In the genomic region with DNA sequence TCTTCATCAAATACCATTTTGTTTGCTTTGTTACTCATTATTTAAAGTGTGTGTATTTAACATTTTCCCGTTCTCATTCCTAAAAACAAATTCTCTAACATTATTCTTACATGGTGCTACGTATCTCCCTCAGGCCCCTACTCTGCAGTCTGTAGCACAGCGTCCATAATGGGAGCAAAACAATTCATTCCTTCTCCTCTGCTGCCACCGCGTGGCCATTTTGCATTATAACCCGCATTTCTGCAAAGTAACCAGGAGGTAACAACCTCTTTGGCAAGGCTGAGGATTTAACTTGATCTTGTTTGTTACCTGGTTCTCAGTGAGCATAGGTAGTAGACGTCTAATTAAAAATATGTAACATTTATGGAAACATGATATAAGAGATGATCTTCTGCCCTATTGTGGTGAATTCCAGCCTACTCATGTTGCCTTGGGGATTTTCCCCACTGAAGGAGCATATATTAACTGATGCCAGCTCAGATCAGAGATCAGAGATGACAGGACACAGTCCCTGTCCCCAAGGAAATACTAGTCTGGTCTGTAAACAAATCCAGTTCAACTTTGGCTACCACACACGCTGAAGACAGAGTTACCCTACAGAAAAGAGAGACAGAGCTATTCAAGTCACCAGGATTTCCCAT, we compare ENCODE assay signal across 8 cellular contexts. TPM values are rescaled to one million over a fixed set of nuclear protein-coding genes. Genes with fewer than 3 reads are reported as not detected.
DNase-seq lines count a peak whose midpoint lies in the region; ATAC-seq and TF ChIP-seq lines count a peak whose summit lies in the region.

No MANE protein-coding gene starts in this region.

- H3F3A ChIP-seq in Loucy (ENCODE audit: low read depth) (no peaks in the 10 kb centered on the region), neural progenitor cell (ENCODE audit: low read depth) (no peaks in the 10 kb centered on the region)

- H3K36me3 Mint-ChIP-seq in activated T-helper 1 cell treated with anti-CD3 and anti-CD28 coated beads, Interleukin-12 subunit alpha, Interleukin-12 subunit beta, Interleukin-2, Interleukin-4 antibody, amounts not matched to agents 30 ng/mL and 10 ng/mL and 1 ng/mL, durations not matched to agents 14 hours and 24 hours and 36 hours (ENCODE audit: low read depth): peaks cover 4% of the 10 kb centered on the region
- H3K36me3 Mint-ChIP-seq in neural progenitor cell: no peaks in the 10 kb centered on the region

- H3K9ac ChIP-seq in Loucy (ENCODE audit: low read depth, low read length, poor library complexity, severe bottlenecking) (peak overlapping the region; percentile 40), neural progenitor cell (no peak overlapping the region)

- intact Hi-C loops in activated T-helper 1 cell treated with anti-CD3 and anti-CD28 coated beads, Interleukin-12 subunit alpha, Interleukin-12 subunit beta, Interleukin-2, Interleukin-4 antibody, amounts not matched to agents 30 ng/mL and 10 ng/mL and 1 ng/mL, durations not matched to agents 14 hours and 24 hours and 36 hours (cut with micrococcal nuclease): loop anchor here (1.0 to 2.0 kb wide), 10 partner anchors 18 to 715 kb away; partner anchors contain the start of genes MORN5, NDUFA8 and PDCL

- H3K36me3 ChIP-seq in Loucy (ENCODE audit: insufficient read depth, low read length) (no peaks in the 10 kb centered on the region), neural progenitor cell (no peaks in the 10 kb centered on the region), thoracic aorta (no peaks in the 10 kb centered on the region)

- H3K4me3 ChIP-seq in Loucy (ENCODE audit: low read length, poor library complexity, severe bottlenecking) (no peak overlapping the region), fibroblast of the aortic adventitia (ENCODE audit: low read depth, low read length) (no peak overlapping the region), neural progenitor cell (no peak overlapping the region), thoracic aorta (no peak overlapping the region)

- H3K27ac ChIP-seq in neural progenitor cell (no peak overlapping the region), thoracic aorta (no peak overlapping the region)

- H3K27me3 ChIP-seq in Loucy (ENCODE audit: insufficient read depth, low read length, poor library complexity, severe bottlenecking): no peaks in the 10 kb centered on the region
- no peaks in the 10 kb centered on the region for H3K27me3 ChIP-seq in neural progenitor cell
- no peaks in the 10 kb centered on the region for H3K27me3 ChIP-seq in thoracic aorta (replicated peaks; ENCODE audit: insufficient read depth)

- H3K9me3 ChIP-seq in Loucy (ENCODE audit: insufficient read depth, low read depth, low read length): no peaks in the 10 kb centered on the region
- no peaks in the 10 kb centered on the region for H3K9me3 ChIP-seq in neural progenitor cell (ENCODE audit: low read depth)
- no peaks in the 10 kb centered on the region for H3K9me3 ChIP-seq in thoracic aorta

- H3K27ac Mint-ChIP-seq in activated T-helper 1 cell treated with anti-CD3 and anti-CD28 coated beads, Interleukin-12 subunit alpha, Interleukin-12 subunit beta, Interleukin-2, Interleukin-4 antibody, amounts not matched to agents 30 ng/mL and 10 ng/mL and 1 ng/mL, durations not matched to agents 14 hours and 24 hours and 36 hours: no peak overlapping the region
- no peak overlapping the region for H3K27ac Mint-ChIP-seq in neural progenitor cell

- no peak overlapping the region for H3K4me2 ChIP-seq in Loucy (ENCODE audit: low read depth, low read length, poor library complexity, severe bottlenecking)
- H3K4me2 ChIP-seq in neural progenitor cell: peak overlapping the region; percentile 4

- peak overlapping the region; percentile 74 for H2AFZ ChIP-seq in Loucy (ENCODE audit: low read length)
- no peak overlapping the region for H2AFZ ChIP-seq in neural progenitor cell (replicated peaks)

- H3K4me1 ChIP-seq in Loucy (ENCODE audit: insufficient read depth, low read length, poor library complexity, severe bottlenecking): peaks cover 25% of the 10 kb centered on the region
- H3K4me1 ChIP-seq in neural progenitor cell: no peaks in the 10 kb centered on the region
- H3K4me1 ChIP-seq in thoracic aorta (ENCODE audit: control insufficient read depth in 1 of 2, low read depth in 2 of 2): peaks cover 0 to under 1% of the 10 kb centered on the region in 2 donors

- TF ChIP-seq CTCF in Loucy (conservative IDR thresholded peaks at IDR 0.05; ENCODE audit: low read length) (peak; percentile 91), fibroblast of the aortic adventitia (IDR thresholded peaks at IDR 0.05; ENCODE audit: insufficient read depth, low read length) (peak; percentile 55), neural progenitor cell (IDR thresholded peaks at IDR 0.05) (peak; percentile 87), thoracic aorta (IDR thresholded peaks at IDR 0.05) (peak; percentile 66)

- no peaks in the 10 kb centered on the region for H3K27me3 Mint-ChIP-seq in activated T-helper 1 cell treated with anti-CD3 and anti-CD28 coated beads, Interleukin-12 subunit alpha, Interleukin-12 subunit beta, Interleukin-2, Interleukin-4 antibody, amounts not matched to agents 30 ng/mL and 10 ng/mL and 1 ng/mL, durations not matched to agents 14 hours and 24 hours and 36 hours (ENCODE audit: insufficient read depth)
- peaks cover 2% of the 10 kb centered on the region for H3K27me3 Mint-ChIP-seq in neural progenitor cell (ENCODE audit: insufficient read depth, low read depth)

- peaks cover 34% of the 10 kb centered on the region for H3K4me1 Mint-ChIP-seq in activated T-helper 1 cell treated with anti-CD3 and anti-CD28 coated beads, Interleukin-12 subunit alpha, Interleukin-12 subunit beta, Interleukin-2, Interleukin-4 antibody, amounts not matched to agents 30 ng/mL and 10 ng/mL and 1 ng/mL, durations not matched to agents 14 hours and 24 hours and 36 hours (ENCODE audit: low read depth)
- no peaks in the 10 kb centered on the region for H3K4me1 Mint-ChIP-seq in neural progenitor cell

- H4K20me1 ChIP-seq in Loucy (ENCODE audit: insufficient read depth, low read length, poor library complexity, severe bottlenecking): no peaks in the 10 kb centered on the region
- no peaks in the 10 kb centered on the region for H4K20me1 ChIP-seq in neural progenitor cell (ENCODE audit: low read depth)

- peak; percentile 74 for ATAC-seq in GM21737 (IDR thresholded peaks at IDR 0.05; ENCODE audit: unreplicated experiment)
- peak; percentile 67 for ATAC-seq in thoracic aorta (ENCODE audit: insufficient number of reproducible peaks, low FRiP score, low read depth)

- H3K79me2 ChIP-seq in Loucy (ENCODE audit: insufficient read depth, low read length): no peaks in the 10 kb centered on the region
- H3K79me2 ChIP-seq in neural progenitor cell (ENCODE audit: low read depth): no peaks in the 10 kb centered on the region

- no peak overlapping the region for H3K4me3 Mint-ChIP-seq in activated T-helper 1 cell treated with anti-CD3 and anti-CD28 coated beads, Interleukin-12 subunit alpha, Interleukin-12 subunit beta, Interleukin-2, Interleukin-4 antibody, amounts not matched to agents 30 ng/mL and 10 ng/mL and 1 ng/mL, durations not matched to agents 14 hours and 24 hours and 36 hours
- H3K4me3 Mint-ChIP-seq in neural progenitor cell: no peak overlapping the region

- peak; percentile 90 for DNase-seq in DMS53 (lab: John Stamatoyannopoulos, UW)
- peak; percentile 61 for DNase-seq in RPMI7951 (ENCODE audit: low read depth)
- DNase-seq in activated T-helper 1 cell treated with anti-CD3 and anti-CD28 coated beads, Interleukin-12 subunit alpha, Interleukin-12 subunit beta, Interleukin-2, Interleukin-4 antibody, amounts not matched to agents 30 ng/mL and 10 ng/mL and 1 ng/mL, durations not matched to agents 14 hours and 24 hours and 36 hours (ENCODE audit: low spot score): peak; percentile 59
- DNase-seq in fibroblast of the aortic adventitia (ENCODE audit: low read depth): peak; percentile 86
- peak; percentile 86 for DNase-seq in neural progenitor cell (ENCODE audit: low spot score)
- DNase-seq in thoracic aorta (ENCODE audit: low spot score): no peak

- H3K9me2 ChIP-seq in Loucy (replicated peaks; ENCODE audit: low read depth, low read length): no peaks in the 10 kb centered on the region

- peaks cover 7% of the 10 kb centered on the region for H3K9me3 Mint-ChIP-seq in activated T-helper 1 cell treated with anti-CD3 and anti-CD28 coated beads, Interleukin-12 subunit alpha, Interleukin-12 subunit beta, Interleukin-2, Interleukin-4 antibody, amounts not matched to agents 30 ng/mL and 10 ng/mL and 1 ng/mL, durations not matched to agents 14 hours and 24 hours and 36 hours
- peaks cover 7% of the 10 kb centered on the region for H3K9me3 Mint-ChIP-seq in neural progenitor cell

RNA-seq across cellular contexts. Expression of gene OR1K1, which starts 10.5 kb away (rescaled TPM):
- total RNA-seq in RPMI7951 (2014; rRNA removed; shearing (Covaris generic)): not detected in 2 replicates
- not detected in 2 replicates for total RNA-seq in activated T-helper 1 cell treated with anti-CD3 and anti-CD28 coated beads, Interleukin-12 subunit alpha, Interleukin-12 subunit beta, Interleukin-2, Interleukin-4 antibody, amounts not matched to agents 30 ng/mL and 10 ng/mL and 1 ng/mL, durations not matched to agents 14 hours and 24 hours and 36 hours
- total RNA-seq in fibroblast of the aortic adventitia (ENCODE audit: low replicate concordance) (not detected in 2 replicates), neural progenitor cell (ENCODE audit: low replicate concordance) (not detected in 2 replicates), thoracic aorta (not detected)

RNA-seq across cellular contexts. Expression of gene PDCL, which starts 18.0 kb away (rescaled TPM):
- 21.5 and 23.7 TPM in 2 replicates for total RNA-seq in RPMI7951 (2014; rRNA removed; shearing (Covaris generic))
- 19.3 and 20.4 TPM in 2 replicates for total RNA-seq in activated T-helper 1 cell treated with anti-CD3 and anti-CD28 coated beads, Interleukin-12 subunit alpha, Interleukin-12 subunit beta, Interleukin-2, Interleukin-4 antibody, amounts not matched to agents 30 ng/mL and 10 ng/mL and 1 ng/mL, durations not matched to agents 14 hours and 24 hours and 36 hours
- 35.8 and 40.1 TPM in 2 replicates for total RNA-seq in fibroblast of the aortic adventitia (ENCODE audit: low replicate concordance)
- 43.4 and 55.2 TPM in 2 replicates for total RNA-seq in neural progenitor cell (ENCODE audit: low replicate concordance)
- 10 to 100 TPM; 20.0 to 22.2 TPM for total RNA-seq in thoracic aorta

RNA-seq across cellular contexts. Expression of gene OR5C1, which starts 21.7 kb away (rescaled TPM):
- not detected in 2 replicates for total RNA-seq in RPMI7951 (2014; rRNA removed; shearing (Covaris generic))
- not detected in 2 replicates for total RNA-seq in activated T-helper 1 cell treated with anti-CD3 and anti-CD28 coated beads, Interleukin-12 subunit alpha, Interleukin-12 subunit beta, Interleukin-2, Interleukin-4 antibody, amounts not matched to agents 30 ng/mL and 10 ng/mL and 1 ng/mL, durations not matched to agents 14 hours and 24 hours and 36 hours
- total RNA-seq in fibroblast of the aortic adventitia (ENCODE audit: low replicate concordance): not detected in 2 replicates
- total RNA-seq in neural progenitor cell (ENCODE audit: low replicate concordance): not detected in 2 replicates
- not detected for total RNA-seq in thoracic aorta
